Comparison of ENCODE assay signal across 10 cellular contexts in genomic region chr1:47023268-47024137, GRCh38. TPM values are rescaled to one million over a fixed set of nuclear protein-coding genes. Genes with fewer than 3 reads are reported as not detected.
A peak's percentile ranks its signal among the peaks of the same experiment; 100 is the strongest.
DNase-seq lines count a peak whose midpoint lies in the region; ATAC-seq and TF ChIP-seq lines count a peak whose summit lies in the region.
"Had no signal": no experiment of that assay in that cellular context is flagged by ENCODE, and none has a peak within 500 bp of the region (broad histone marks: within the 10 kb centered on the region; RNA-seq: fewer than 3 reads in every experiment).

CYP4X1 (plus strand) TSS chr1:47023669; CDS start chr1:47023818, 149 bp downstream.

- H3K27me3 Mint-ChIP-seq in osteocyte (ENCODE audit: unreplicated experiment): peaks cover 24% of the 10 kb centered on the region

- DNase-seq in DMS114 treated with DMSO at 0.1 percent for 48 hours (lab: John Stamatoyannopoulos, UW; ENCODE audit: unreplicated experiment) (peak; percentile 14), head of caudate nucleus (peak in 40 of 42 donors; percentile 7 to 71 (median 42)), osteocyte (ENCODE audit: extremely low spot score, unreplicated experiment) (no peak), SIG-M5 treated with dmso at 0.1 percent for 504 hours (lab: John Stamatoyannopoulos, UW; ENCODE audit: unreplicated experiment) (no peak)
- DNase-seq in activated CD4-positive, CD25-positive, alpha-beta regulatory T cell (lab: John Stamatoyannopoulos, UW): no peak
- DNase-seq: CD8-positive, alpha-beta memory T cell; MM.1S had no signal

- H3K27ac Mint-ChIP-seq in osteocyte (ENCODE audit: unreplicated experiment): no peak within 1 kb of the TSS
- H3K27ac Mint-ChIP-seq: CD8-positive, alpha-beta memory T cell had no signal

- peak within 1 kb of the TSS; percentile 51 for H3K4me3 Mint-ChIP-seq in osteocyte (ENCODE audit: unreplicated experiment)
- H3K4me3 Mint-ChIP-seq: CD8-positive, alpha-beta memory T cell had no signal

- ATAC-seq in HG03354 (IDR thresholded peaks at IDR 0.05; ENCODE audit: poor library complexity, severe bottlenecking, unreplicated experiment) (no peak), HG03025 (IDR thresholded peaks at IDR 0.05; ENCODE audit: low FRiP score, unreplicated experiment) (no peak)

- peaks cover 14% of the 10 kb centered on the region for H3K4me1 Mint-ChIP-seq in osteocyte (ENCODE audit: unreplicated experiment)
- H3K4me1 Mint-ChIP-seq: CD8-positive, alpha-beta memory T cell had no signal

- H3K27ac ChIP-seq in VCaP: peak within 1 kb of the TSS; percentile 65

- no peaks in the 10 kb centered on the region for H3K9me3 Mint-ChIP-seq in osteocyte (ENCODE audit: unreplicated experiment)
- H3K9me3 Mint-ChIP-seq: CD8-positive, alpha-beta memory T cell had no signal

- no peak for TF ChIP-seq CTCF in VCaP (conservative IDR thresholded peaks at IDR 0.05)
- no peak for TF ChIP-seq CTCF in osteocyte (IDR thresholded peaks at IDR 0.05)

- H3K36me3 Mint-ChIP-seq in osteocyte (ENCODE audit: unreplicated experiment): no peaks in the 10 kb centered on the region
- H3K36me3 Mint-ChIP-seq: CD8-positive, alpha-beta memory T cell had no signal

- intact Hi-C loops in head of caudate nucleus (cut with DNase I): no loop called here

RNA-seq across cellular contexts. Expression of gene CYP4X1, which starts in this region (rescaled TPM):
- 0.38 and 0.89 TPM in 2 replicates for total RNA-seq in osteocyte
- total RNA-seq: CD8-positive, alpha-beta memory T cell had no signal

Comparison
In these comparisons a context has a peak if more than half of its experiments do, and no peak if none do; other contexts are left out.
1. DNase-seq: peak in DMS114 treated with DMSO at 0.1 percent for 48 hours (single experiment) and head of caudate nucleus (40 of 42); none in osteocyte (single experiment), activated CD4-positive, CD25-positive, alpha-beta regulatory T cell (0 of 4) and SIG-M5 treated with dmso at 0.1 percent for 504 hours (single experiment).